Comparison of ENCODE assay signal across 8 cellular contexts in genomic region chr11:63567044-63567840, GRCh38. TPM values are rescaled to one million over a fixed set of nuclear protein-coding genes. Genes with fewer than 3 reads are reported as not detected.
A peak's percentile ranks its signal among the peaks of the same experiment; 100 is the strongest.
DNase-seq lines count a peak whose midpoint lies in the region; ATAC-seq, FAIRE-seq and TF ChIP-seq lines count a peak whose summit lies in the region.

No MANE protein-coding gene starts in this region.

- DNase-seq in A549 (ENCODE audit: low read depth in 1 of 2, low spot score in 1 of 2) (peak; percentile 66 to 95), NCI-H774 (lab: John Stamatoyannopoulos, UW) (peak; percentile 49), germinal center (ENCODE audit: low spot score) (peak; percentile 66), NCI-H1048 (lab: John Stamatoyannopoulos, UW) (no peak)
- peak; percentile 53 to 64 for DNase-seq in activated T-cell treated with anti-CD3 and anti-CD28 coated beads, Interleukin-2, amount 50 U/mL, for 48 hours

- TF ChIP-seq CTCF in A549 (IDR thresholded peaks at IDR 0.05): no peak

- TF ChIP-seq EP300 in A549 (IDR thresholded peaks at IDR 0.05): no peak

- H3K4me2 ChIP-seq in A549: peak overlapping the region; percentile 61

- H3K4me3 ChIP-seq in A549: no peak overlapping the region
- no peak overlapping the region for H3K4me3 ChIP-seq in skin epidermis

- 20% methylated on average over 5 of the region's 5 CpGs for WGBS in A549 (ENCODE audit: missing lambda C conversion rate)

- FAIRE-seq in A549 (lab: Jason Lieb, UNC): no peak

- ATAC-seq in A549: peak; percentile 95 to 97
- peak; percentile 78 for ATAC-seq in GM18520 (IDR thresholded peaks at IDR 0.05; ENCODE audit: unreplicated experiment)
- ATAC-seq in HG03039 (IDR thresholded peaks at IDR 0.05; ENCODE audit: unreplicated experiment): peak; percentile 72

- peaks cover 39% of the 10 kb centered on the region for H3K4me1 ChIP-seq in A549

- no peak for TF ChIP-seq RAD21 in A549 (conservative IDR thresholded peaks at IDR 0.05 in 1 of 2, IDR thresholded peaks at IDR 0.05 in 1 of 2)

- peak overlapping the region; percentile 71 to 85 for H3K27ac ChIP-seq in A549
- peak overlapping the region in 11 of 21 experiments; percentile 8 to 69 (median 33) for H3K27ac ChIP-seq in skin epidermis

- CTCF ChIA-PET in A549 (lab: Yijun Ruan, JAX): interaction anchor here (0.6 to 2.7 kb wide), 6 partner anchors 16 to 89 kb away, joined by 3 to 12 read pairs (median 5); no protein-coding TSS in a partner anchor

- TF ChIP-seq POLR2A in A549 (IDR thresholded peaks at IDR 0.05; ENCODE audit: low read length): no peak

- H3K9me3 ChIP-seq in A549: no peaks in the 10 kb centered on the region

- POLR2A ChIA-PET in A549 (lab: Yijun Ruan, JAX): no interaction called here

TF ChIP-seq in A549, 52 proteins besides CTCF, POLR2A, EP300 and RAD21:
- TF ChIP-seq ZSCAN20 (CRISPR knock-in tag; IDR thresholded peaks at IDR 0.05) (0 out of 2 replicates have a peak, but pooled peaks have one; percentile 13), MAFK (IDR thresholded peaks at IDR 0.05; ENCODE audit: partially characterized antibody) (peak; percentile 98), CHD2 (IDR thresholded peaks at IDR 0.05; ENCODE audit: low read length, partially characterized antibody) (no peak), MYC (IDR thresholded peaks at IDR 0.05; ENCODE audit: borderline replicate concordance, low read length) (peak; percentile 34; the same call in 1 of the 2 replicates), FOSL2 (IDR thresholded peaks at IDR 0.05) (peak; percentile 58; the same call in 1 of the 2 replicates), FOSL2 (CRISPR knock-in tag; IDR thresholded peaks at IDR 0.05) (peak; percentile 90), NFE2L2 (conservative IDR thresholded peaks at IDR 0.05; ENCODE audit: low read length) (peak; percentile 86), ELK1 (IDR thresholded peaks at IDR 0.05; ENCODE audit: low read depth, low read length) (no peak)

RNA-seq across cellular contexts. Expression of gene PLAAT2, which starts 4.1 kb away (rescaled TPM):
- polyA plus RNA-seq in A549 (2011; rRNA removed) (0.56 and 0.57 TPM in 2 replicates), A549 (2017; fragmentation: RNase III; extraction: RNeasy Plus Mini Kit Qiagen cat#74134 plus additional on column Dnase treatment) (0.14 to 0.42 TPM (median 0.26 TPM) in 3 replicates)
- 0.71 and 1.3 TPM in 2 replicates for polyA plus RNA-seq in A549 (2012; cell fraction: cytosol; rRNA removed)
- 1.6 and 1.8 TPM in 2 replicates for polyA plus RNA-seq in A549 (2012; cell fraction: nucleus; rRNA removed)
- polyA minus RNA-seq in A549 (2011; rRNA and poly(A)+ RNA removed): 0.39 TPM in 1 of 2 replicates, not detected in the other

RNA-seq across cellular contexts. Expression of gene PLAAT4, which starts 30.6 kb away (rescaled TPM):
- polyA plus RNA-seq in A549 (2011; rRNA removed) (1.6 and 2.4 TPM in 2 replicates), A549 (2017; fragmentation: RNase III; extraction: RNeasy Plus Mini Kit Qiagen cat#74134 plus additional on column Dnase treatment) (0.74 to 1.8 TPM (median 1.4 TPM) in 3 replicates)
- 0.91 and 1.4 TPM in 2 replicates for polyA plus RNA-seq in A549 (2012; cell fraction: cytosol; rRNA removed)
- 0.48 and 0.80 TPM in 2 replicates for polyA plus RNA-seq in A549 (2012; cell fraction: nucleus; rRNA removed)
- polyA minus RNA-seq in A549 (2011; rRNA and poly(A)+ RNA removed): 1.0 and 1.3 TPM in 2 replicates

RNA-seq across cellular contexts. Expression of gene PLAAT3, which starts 47.0 kb away (rescaled TPM):
- 65.2 and 71.1 TPM in 2 replicates for polyA plus RNA-seq in A549 (2011; rRNA removed)
- 95.5 and 108 TPM in 2 replicates for polyA plus RNA-seq in A549 (2012; cell fraction: cytosol; rRNA removed)
- 50.2 and 51.9 TPM in 2 replicates for polyA plus RNA-seq in A549 (2012; cell fraction: nucleus; rRNA removed)
- polyA plus RNA-seq in A549 (2017; fragmentation: RNase III; extraction: RNeasy Plus Mini Kit Qiagen cat#74134 plus additional on column Dnase treatment): 39.5 to 40.7 TPM (median 40.1 TPM) in 3 replicates
- 89.2 and 142 TPM in 2 replicates for polyA minus RNA-seq in A549 (2011; rRNA and poly(A)+ RNA removed)
